1 cellular context compared by ENCODE assay signal in the genomic region with DNA sequence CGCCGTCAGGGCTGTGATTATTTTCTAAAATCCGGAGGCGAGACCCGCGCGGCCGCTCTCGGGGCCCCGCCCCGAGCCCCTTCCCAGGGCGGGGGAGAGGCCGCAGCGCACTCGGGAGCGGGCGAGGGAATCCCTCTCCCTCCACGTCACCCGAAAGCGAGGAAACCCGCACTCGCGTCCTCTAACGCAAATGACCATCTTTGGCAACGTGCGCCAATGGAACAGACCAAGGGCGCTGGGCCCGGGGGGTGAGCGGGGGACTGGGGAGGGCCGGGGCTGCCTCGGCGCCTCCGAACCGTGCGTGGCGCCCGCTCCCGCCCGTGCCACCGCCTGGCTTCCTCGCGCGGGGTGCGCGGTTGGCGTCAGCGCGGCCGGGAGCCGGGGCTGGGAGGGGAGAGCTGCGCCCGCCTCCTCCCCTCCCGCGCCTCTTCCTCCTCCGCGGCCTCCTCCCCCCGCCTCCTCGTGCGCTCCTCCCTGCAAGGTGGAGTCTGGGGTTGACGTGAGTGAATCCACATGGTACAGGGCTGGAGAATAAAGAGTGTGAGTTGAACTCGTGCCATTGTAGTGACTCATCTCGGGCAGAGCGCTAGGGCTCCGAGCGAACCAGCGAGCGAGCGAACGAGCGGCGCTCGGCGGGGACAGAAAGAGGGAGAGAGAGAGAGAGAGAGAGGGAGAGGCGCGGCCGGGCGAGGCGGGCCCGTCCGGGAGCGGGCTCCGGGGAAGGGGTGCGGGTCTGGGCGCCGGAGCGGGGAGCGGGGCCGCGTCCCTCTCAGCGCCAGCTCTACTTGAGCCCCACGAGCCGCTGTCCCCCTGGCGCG.
TF ChIP-seq lines count a peak whose summit lies in the region.

TSS of gene FOSL2 (plus strand) at position 562 of the 818 bp plus-strand sequence. CDS start 863 bp downstream, outside the sequence.

TF ChIP-seq in K562, 482 proteins besides CTCF, POLR2A, EP300 and RAD21 (continued from another document):
- TF ChIP-seq NCOA2 (IDR thresholded peaks at IDR 0.05; ENCODE audit: partially characterized antibody in 2 of 2): no peak
- TF ChIP-seq ZBTB17 (CRISPR knock-in tag; IDR thresholded peaks at IDR 0.05): peak; percentile 25; the same call in 1 of the 2 replicates
- peak; percentile 60; the same call in 1 of the 2 replicates for TF ChIP-seq SMARCE1 (IDR thresholded peaks at IDR 0.05)
- TF ChIP-seq ZNF75A (CRISPR knock-in tag; IDR thresholded peaks at IDR 0.05): no peak
- peak; percentile 31 for TF ChIP-seq CBFA2T3 (IDR thresholded peaks at IDR 0.05)
- TF ChIP-seq POLR2AphosphoS2 (IDR thresholded peaks at IDR 0.05; ENCODE audit: low read length): no peak
- peak; percentile 81 to 96 for TF ChIP-seq MAZ (CRISPR knock-in tag; conservative IDR thresholded peaks at IDR 0.05 in 1 of 2, IDR thresholded peaks at IDR 0.05 in 1 of 2)
- peak; percentile 81 for TF ChIP-seq EGR1 (conservative IDR thresholded peaks at IDR 0.05)
- 0 out of 2 replicates have a peak, but pooled peaks have one; percentile 30 for TF ChIP-seq ZKSCAN8 (CRISPR knock-in tag; IDR thresholded peaks at IDR 0.05)
- TF ChIP-seq MITF (IDR thresholded peaks at IDR 0.05): peak; percentile 64; the same call in 1 of the 2 replicates
- TF ChIP-seq U2AF2 (optimal IDR thresholded peaks at IDR 0.05; ENCODE audit: low read depth, low read length): no peak
- 0 out of 2 replicates have a peak, but pooled peaks have one; percentile 20 for TF ChIP-seq ELF4 (CRISPR knock-in tag; IDR thresholded peaks at IDR 0.05)
- TF ChIP-seq HDAC1 (IDR thresholded peaks at IDR 0.05): peak in 1 of 2 experiments; percentile 87; a peak in 2 of 4 replicates
- peak in 1 of 3 experiments; percentile 13 for TF ChIP-seq YY1 (IDR thresholded peaks at IDR 0.05; ENCODE audit: borderline replicate concordance in 1 of 3, control insufficient read depth in 1 of 3, extremely low read depth in 1 of 3, insufficient read depth in 3 of 3, insufficient read length in 1 of 3, insufficient replicate concordance in 2 of 3, low read depth in 1 of 3, low read length in 2 of 3)
- no peak for TF ChIP-seq NCOA4 (IDR thresholded peaks at IDR 0.05; ENCODE audit: partially characterized antibody)
- TF ChIP-seq GTF2B (IDR thresholded peaks at IDR 0.05; ENCODE audit: extremely low read depth, insufficient read length): no peak
- peak; percentile 52 for TF ChIP-seq FOS (IDR thresholded peaks at IDR 0.05; ENCODE audit: extremely low read depth, insufficient read length)
- peak; percentile 14 to 68; a peak in 2 of 4 replicates for TF ChIP-seq FOXK2 (conservative IDR thresholded peaks at IDR 0.05 in 1 of 2, IDR thresholded peaks at IDR 0.05 in 1 of 2; ENCODE audit: low read depth in 2 of 2)
- TF ChIP-seq TAF9B (IDR thresholded peaks at IDR 0.05; ENCODE audit: partially characterized antibody): peak; percentile 49
- TF ChIP-seq ZNF57 (CRISPR knock-in tag; IDR thresholded peaks at IDR 0.05): no peak
TF ChIP-seq in K562: peak in this region for 115.
